ENCODE assay signal across 9 cellular contexts in the genomic region with DNA sequence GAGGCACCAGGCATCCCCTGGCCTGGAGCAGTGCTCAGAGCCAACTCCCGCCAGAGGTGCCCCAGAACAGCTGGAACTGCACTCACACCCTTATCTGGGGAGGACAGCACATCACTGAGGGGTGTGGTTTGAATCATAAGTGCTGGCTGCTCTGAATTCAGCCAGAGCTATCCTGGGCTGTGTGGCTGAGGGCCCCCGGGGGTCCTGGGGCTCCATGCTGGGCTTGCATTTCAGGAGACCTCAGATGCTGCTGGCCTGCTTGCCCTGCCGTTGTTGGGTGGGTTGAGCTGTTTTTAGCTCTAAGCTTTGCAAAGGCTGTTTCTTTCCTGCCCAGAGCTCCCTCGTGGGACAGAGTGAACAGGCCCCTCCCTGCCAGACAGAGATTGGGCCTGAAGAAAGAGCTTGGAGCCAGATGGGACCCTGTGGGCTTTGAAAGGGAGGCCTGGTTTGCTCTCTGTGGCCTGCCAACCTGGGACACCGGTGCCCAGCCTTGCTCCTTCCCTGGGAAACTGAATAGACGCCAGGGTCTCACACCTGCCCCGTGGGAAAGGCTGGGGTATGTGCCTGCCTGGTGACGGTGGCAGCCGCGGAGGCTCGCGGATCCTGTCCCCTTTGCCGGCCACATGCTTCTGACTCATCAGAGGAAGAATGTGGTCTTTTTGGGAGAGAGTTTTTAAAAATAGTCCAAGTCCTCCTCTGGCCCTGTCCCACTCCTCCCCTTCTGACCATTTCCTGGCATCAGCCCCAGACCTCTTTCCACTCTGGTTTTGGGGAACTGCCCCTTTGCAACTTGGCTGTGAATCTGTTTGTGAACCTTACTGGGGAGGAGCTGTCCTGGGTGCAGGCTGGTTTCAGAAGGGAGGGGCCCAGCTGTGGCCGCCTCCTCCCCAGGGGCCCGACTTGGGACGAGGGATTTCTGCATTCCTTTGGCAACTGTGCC. TPM values are rescaled to one million over a fixed set of nuclear protein-coding genes. Genes with fewer than 3 reads are reported as not detected.
DNase-seq lines count a peak whose midpoint lies in the region; ATAC-seq, FAIRE-seq and TF ChIP-seq lines count a peak whose summit lies in the region.
"Had no signal": no experiment of that assay in that cellular context is flagged by ENCODE, and none has a peak within 500 bp of the region (broad histone marks: within the 10 kb centered on the region; RNA-seq: fewer than 3 reads in every experiment).

No MANE protein-coding gene starts in this region.

- no peaks in the 10 kb centered on the region for H3K9me3 ChIP-seq in BLaER1
- H3K9me3 ChIP-seq in SK-N-SH: no peaks in the 10 kb centered on the region

- H4K20me1 ChIP-seq in BLaER1 (peaks cover 63% of the 10 kb centered on the region), SK-N-SH (ENCODE audit: insufficient read depth) (peaks cover 3% of the 10 kb centered on the region; the same call in 1 of the 2 replicates)

- H3K36me3 Mint-ChIP-seq in activated naive CD4-positive, alpha-beta T cell treated with anti-CD3 and anti-CD28 coated beads for 36 hours (ENCODE audit: low read depth): no peaks in the 10 kb centered on the region

- H3F3A ChIP-seq in SK-N-SH (replicated peaks; ENCODE audit: insufficient read depth): peaks cover 13% of the 10 kb centered on the region

- intact Hi-C loops in activated naive CD4-positive, alpha-beta T cell treated with anti-CD3 and anti-CD28 coated beads for 36 hours (cut with micrococcal nuclease): no loop called here

- FAIRE-seq in GM12891 (lab: Jason Lieb, UNC): no peak

- no peaks in the 10 kb centered on the region for H3K27me3 ChIP-seq in BLaER1
- H3K27me3 ChIP-seq in SK-N-SH (ENCODE audit: insufficient read depth): no peaks in the 10 kb centered on the region
- H3K27me3 ChIP-seq in foreskin keratinocyte: no peaks in the 10 kb centered on the region

- CTCF ChIA-PET in SK-N-SH (lab: Yijun Ruan, JAX): interaction anchor here (0.6 to 3.5 kb wide), 6 partner anchors 13 to 234 kb away, joined by 3 to 14 read pairs (median 3); no protein-coding TSS in a partner anchor
- CTCF ChIA-PET in activated naive CD4-positive, alpha-beta T cell treated with anti-CD3 and anti-CD28 coated beads for 36 hours (lab: Charles Lee): no interaction called here

- H3K27ac ChIP-seq in BLaER1 (peak overlapping the region; percentile 79), SK-N-SH (ENCODE audit: low read depth in 2 of 2, low read length in 1 of 2) (peak overlapping the region; percentile 81 to 99), foreskin keratinocyte (no peak overlapping the region)
- H3K27ac ChIP-seq: VCaP had no signal

- no peaks in the 10 kb centered on the region for H3K4me1 Mint-ChIP-seq in activated naive CD4-positive, alpha-beta T cell treated with anti-CD3 and anti-CD28 coated beads for 36 hours (ENCODE audit: low read depth)

- H3K4me1 ChIP-seq in BLaER1 (peaks cover 100% of the 10 kb centered on the region), SK-N-SH (ENCODE audit: control insufficient read depth in 1 of 2, insufficient read depth in 2 of 2, low read depth in 1 of 2, low read length in 1 of 2) (peaks cover 12 to 46% of the 10 kb centered on the region in 2 experiments; a peak in 3 of 4 replicates), foreskin keratinocyte (peaks cover 8% of the 10 kb centered on the region)

- TF ChIP-seq CTCF in SK-N-SH (IDR thresholded peaks at IDR 0.05) (no peak), foreskin keratinocyte (conservative IDR thresholded peaks at IDR 0.05) (no peak), omental fat pad (IDR thresholded peaks at IDR 0.05) (no peak)

- H3K27ac Mint-ChIP-seq in activated naive CD4-positive, alpha-beta T cell treated with anti-CD3 and anti-CD28 coated beads for 36 hours: no peak overlapping the region

- no peak for TF ChIP-seq POLR2A in GM12891 (IDR thresholded peaks at IDR 0.05; ENCODE audit: low read depth, low read length)

- 0 out of 2 replicates have a peak overlapping the region, but pooled peaks have one; percentile 22 for H2AFZ ChIP-seq in SK-N-SH (ENCODE audit: low read depth)

- 16% methylated on average over 15 of the region's 16 CpGs for WGBS in SK-N-SH (ENCODE audit: low lambda C conversion rate)

- no peaks in the 10 kb centered on the region for H3K9me3 Mint-ChIP-seq in activated naive CD4-positive, alpha-beta T cell treated with anti-CD3 and anti-CD28 coated beads for 36 hours

- peak overlapping the region; percentile 48 for H3K4me3 ChIP-seq in BLaER1
- no peak overlapping the region for H3K4me3 ChIP-seq in SK-N-SH (ENCODE audit: low read depth in 2 of 2, low read length in 1 of 2)

- H3K4me3 Mint-ChIP-seq in activated naive CD4-positive, alpha-beta T cell treated with anti-CD3 and anti-CD28 coated beads for 36 hours: no peak overlapping the region

- peak overlapping the region; percentile 84 for H3K4me2 ChIP-seq in BLaER1
- peak overlapping the region; percentile 70 for H3K4me2 ChIP-seq in SK-N-SH

- peaks cover 52% of the 10 kb centered on the region for H3K79me2 ChIP-seq in SK-N-SH (ENCODE audit: insufficient read depth)

- peak; percentile 60 for DNase-seq in SK-N-SH
- no peak for DNase-seq in foreskin keratinocyte
- DNase-seq in omental fat pad (ENCODE audit: low spot score): peak; percentile 56
- DNase-seq in GM12891 (ENCODE audit: insufficient read length, low spot score): no peak
- no peak for DNase-seq in activated naive CD4-positive, alpha-beta T cell treated with anti-CD3 and anti-CD28 coated beads for 36 hours

- peak; percentile 68 for ATAC-seq in foreskin keratinocyte
- ATAC-seq in omental fat pad (ENCODE audit: low FRiP score): peak; percentile 75
- ATAC-seq in GM21528 (IDR thresholded peaks at IDR 0.05; ENCODE audit: low FRiP score, unreplicated experiment): no peak
- no peak for ATAC-seq in activated CD4-positive, CD25-positive, alpha-beta regulatory T cell treated with anti-CD3 and anti-CD28 coated beads, Interleukin-2, amount 50 U/mL, for 24 hours

- H3K9ac ChIP-seq in BLaER1: peak overlapping the region; percentile 74
- peak overlapping the region; percentile 67; the same call in 1 of the 2 replicates for H3K9ac ChIP-seq in SK-N-SH

- TF ChIP-seq RAD21 in SK-N-SH (IDR thresholded peaks at IDR 0.05; ENCODE audit: low read length): no peak

- H3K36me3 ChIP-seq in BLaER1: no peaks in the 10 kb centered on the region
- no peaks in the 10 kb centered on the region for H3K36me3 ChIP-seq in SK-N-SH (replicated peaks in 1 of 2; ENCODE audit: control insufficient read depth in 1 of 2, insufficient read depth in 2 of 2, low read length in 1 of 2)

- no peak for TF ChIP-seq EP300 in SK-N-SH (IDR thresholded peaks at IDR 0.05; ENCODE audit: borderline replicate concordance in 1 of 2, low read depth in 1 of 2, low read length in 1 of 2)

- POLR2A ChIA-PET in SK-N-SH (lab: Yijun Ruan, JAX): interaction anchor here (1.4 kb wide), 1 partner anchor 18 kb away, joined by 3 read pairs; no protein-coding TSS in a partner anchor

- H3K9me2 ChIP-seq in SK-N-SH: no peaks in the 10 kb centered on the region

- peaks cover 4% of the 10 kb centered on the region for H3K27me3 Mint-ChIP-seq in activated naive CD4-positive, alpha-beta T cell treated with anti-CD3 and anti-CD28 coated beads for 36 hours (ENCODE audit: low read depth)

TF ChIP-seq in SK-N-SH, 30 proteins besides CTCF, POLR2A, EP300 and RAD21 (continues in another document):
- no peak for TF ChIP-seq SMC3 (IDR thresholded peaks at IDR 0.05; ENCODE audit: low read depth, low read length)
- TF ChIP-seq YY1 (IDR thresholded peaks at IDR 0.05; ENCODE audit: low read depth): no peak
- peak; percentile 35; the same call in 1 of the 2 replicates for TF ChIP-seq JUND (IDR thresholded peaks at IDR 0.05)
- TF ChIP-seq TEAD4 (IDR thresholded peaks at IDR 0.05; ENCODE audit: borderline replicate concordance, insufficient read depth): no peak
- no peak; the same call in 1 of the 2 replicates for TF ChIP-seq RXRA (IDR thresholded peaks at IDR 0.05; ENCODE audit: borderline replicate concordance, low read depth)
- no peak for TF ChIP-seq MXI1 (IDR thresholded peaks at IDR 0.05; ENCODE audit: low read depth, low read length)
- TF ChIP-seq ELF1 (IDR thresholded peaks at IDR 0.05): no peak
- TF ChIP-seq FOXJ3 (CRISPR knock-in tag; IDR thresholded peaks at IDR 0.05): no peak
- TF ChIP-seq FOXM1 (IDR thresholded peaks at IDR 0.05; ENCODE audit: low read depth): no peak
- TF ChIP-seq CHD2 (IDR thresholded peaks at IDR 0.05; ENCODE audit: low read length, partially characterized antibody): no peak
- TF ChIP-seq GABPA (IDR thresholded peaks at IDR 0.05; ENCODE audit: low read depth): no peak

TF ChIP-seq in GM12891, 5 proteins besides CTCF, POLR2A, EP300 and RAD21:
- TF ChIP-seq PAX5 (IDR thresholded peaks at IDR 0.05; ENCODE audit: insufficient read depth, low read length, severe bottlenecking) (no peak), TAF1 (IDR thresholded peaks at IDR 0.05; ENCODE audit: low read depth, low read length) (no peak), POLR2AphosphoS5 (IDR thresholded peaks at IDR 0.05; ENCODE audit: low read depth, low read length) (no peak)
TF ChIP-seq in GM12891: peak in this region for 0.

RNA-seq across cellular contexts. Expression of gene ARHGEF10L, which starts 30.0 kb away (rescaled TPM):
- polyA plus RNA-seq in SK-N-SH (2012; rRNA removed) (12.5 and 12.6 TPM in 2 replicates), foreskin keratinocyte (2.5 and 3.4 TPM in 2 replicates)
- polyA plus RNA-seq in SK-N-SH (2012; cell fraction: cytosol; rRNA removed): 3.7 and 6.3 TPM in 2 replicates
- 35.6 and 35.9 TPM in 2 replicates for polyA plus RNA-seq in SK-N-SH (2012; cell fraction: nucleus; rRNA removed)
- total RNA-seq in foreskin keratinocyte (4.7 and 6.3 TPM in 2 replicates), omental fat pad (10 to 100 TPM; 17.3 to 59.0 (median 39.9) TPM)
- polyA plus RNA-seq in GM12891 (2012; ENCODE audit: low read depth, missing spikeins): 1.1 TPM
- total RNA-seq in activated naive CD4-positive, alpha-beta T cell treated with anti-CD3 and anti-CD28 coated beads for 36 hours: not detected

Comparison
In these comparisons a context has a peak if more than half of its experiments do, and no peak if none do; other contexts are left out.
1. DNase-seq: peak in SK-N-SH (single experiment) and omental fat pad (single experiment); none in foreskin keratinocyte (0 of 2), GM12891 (single experiment) and activated naive CD4-positive, alpha-beta T cell treated with anti-CD3 and anti-CD28 coated beads for 36 hours (single experiment).
2. ATAC-seq: peak in foreskin keratinocyte (single experiment) and omental fat pad (single experiment); none in GM21528 (single experiment) and activated CD4-positive, CD25-positive, alpha-beta regulatory T cell treated with anti-CD3 and anti-CD28 coated beads, Interleukin-2, amount 50 U/mL, for 24 hours (0 of 2).